12 cellular contexts compared by ENCODE assay signal in the genomic region with DNA sequence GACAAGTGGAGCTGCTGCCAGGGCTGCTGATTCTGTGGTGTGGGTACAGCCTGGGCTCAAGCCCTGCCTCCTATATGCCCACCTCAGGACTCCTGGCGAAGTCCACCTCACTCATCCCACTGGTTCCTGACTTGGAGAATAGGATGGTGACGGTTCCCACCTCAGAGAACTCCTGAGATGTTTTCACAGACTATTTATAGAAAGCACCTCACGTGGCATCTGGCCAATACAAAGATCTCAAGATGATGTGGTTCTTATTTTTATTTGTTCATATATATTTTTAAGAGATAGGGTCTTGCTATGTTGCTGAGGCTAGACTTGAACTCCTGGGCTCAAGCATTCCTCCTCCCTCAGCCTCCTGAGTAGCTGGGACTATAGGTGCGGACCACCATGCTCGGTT.
DNase-seq lines count a peak whose midpoint lies in the region; ATAC-seq and TF ChIP-seq lines count a peak whose summit lies in the region.
"Had no signal": no experiment of that assay in that cellular context is flagged by ENCODE, and none has a peak within 500 bp of the region (broad histone marks: within the 10 kb centered on the region; RNA-seq: fewer than 3 reads in every experiment).

No MANE protein-coding gene starts in this region.

- peak overlapping the region in 7 of 11 experiments; percentile 61 to 86 (median 73); a peak in 12 of 22 replicates for H3K4me2 ChIP-seq in BLaER1 treated with 17β-estradiol and CSF1 and Interleukin-3, amounts not matched to agents 10 nM and 100 nM
- H3K4me2 ChIP-seq: BLaER1 had no signal

- H4K20me1 ChIP-seq in BLaER1 treated with 17β-estradiol and CSF1 and Interleukin-3, amounts not matched to agents 10 nM and 100 nM, result no peaks in the 10 kb centered on the region
- H4K20me1 ChIP-seq: BLaER1 had no signal

- TF ChIP-seq POLR2A in Peyer's patch (IDR thresholded peaks at IDR 0.05), result no peak
- no peak for TF ChIP-seq POLR2A in esophagus squamous epithelium (IDR thresholded peaks at IDR 0.05)
- TF ChIP-seq POLR2A in sigmoid colon (IDR thresholded peaks at IDR 0.05), result no peak

- TF ChIP-seq CTCF in Peyer's patch (IDR thresholded peaks at IDR 0.05) (no peak), esophagus squamous epithelium (IDR thresholded peaks at IDR 0.05) (no peak), sigmoid colon (IDR thresholded peaks at IDR 0.05) (no peak), Caco-2 (IDR thresholded peaks at IDR 0.05; ENCODE audit: insufficient read depth in 1 of 2, low read depth in 1 of 2, low read length in 1 of 2, severe bottlenecking in 1 of 2, unreplicated experiment in 1 of 2) (no peak)

- intact Hi-C loops in esophagus squamous epithelium (cut with DNase I), result no loop called here
- intact Hi-C loops in sigmoid colon (cut with DNase I), result loop anchor here (5.0 kb wide), 1 partner anchor 235 kb away; the partner anchor contains the start of gene BHLHE40
- intact Hi-C loops in Caco-2 (cut with micrococcal nuclease; ENCODE audit: unreplicated experiment), result loop anchor here (5.0 kb wide), 1 partner anchor 445 kb away; the partner anchor contains the start of gene EDEM1

- no peak overlapping the region for H3K4me3 ChIP-seq in BLaER1 treated with 17β-estradiol and CSF1 and Interleukin-3, amounts not matched to agents 10 nM and 100 nM
- no peak overlapping the region for H3K4me3 ChIP-seq in Peyer's patch
- H3K4me3 ChIP-seq in esophagus squamous epithelium, result no peak overlapping the region
- no peak overlapping the region for H3K4me3 ChIP-seq in sigmoid colon
- no peak overlapping the region for H3K4me3 ChIP-seq in Caco-2 (ENCODE audit: low read depth, low read length)
- H3K4me3 ChIP-seq: BLaER1 had no signal

- 80 to 89% methylated on average over 4 to 5 of the region's 5 CpGs for WGBS in esophagus squamous epithelium, 2 donors
- 79 to 92% methylated on average over 5 of the region's 5 CpGs for WGBS in sigmoid colon, 2 donors

- peaks cover 0 to 35% (median 15%) of the 10 kb centered on the region in 11 experiments; a peak in 13 of 22 replicates for H3K36me3 ChIP-seq in BLaER1 treated with 17β-estradiol and CSF1 and Interleukin-3, amounts not matched to agents 10 nM and 100 nM
- H3K36me3 ChIP-seq in Peyer's patch, result no peaks in the 10 kb centered on the region
- no peaks in the 10 kb centered on the region for H3K36me3 ChIP-seq in esophagus squamous epithelium
- H3K36me3 ChIP-seq in sigmoid colon, result peaks cover 0 to 13% (median 0%) of the 10 kb centered on the region in 4 donors
- H3K36me3 ChIP-seq in Caco-2 (ENCODE audit: control insufficient read depth, insufficient read depth, low read length), result no peaks in the 10 kb centered on the region

- peaks cover 32% of the 10 kb centered on the region for H3K4me1 Mint-ChIP-seq in Caco-2 (ENCODE audit: low read depth, unreplicated experiment)

- peak overlapping the region in 9 of 11 experiments; percentile 5 to 92 (median 65); a peak in 12 of 22 replicates for H3K27ac ChIP-seq in BLaER1 treated with 17β-estradiol and CSF1 and Interleukin-3, amounts not matched to agents 10 nM and 100 nM
- H3K27ac ChIP-seq in Peyer's patch (peak overlapping the region in 3 of 4 donors; percentile 47 to 77 (median 74)), esophagus squamous epithelium (peak overlapping the region; percentile 88 to 96 (median 90)), sigmoid colon (peak overlapping the region; percentile 77 to 89 (median 84))
- H3K27ac ChIP-seq: BLaER1 had no signal

- DNase-seq in Peyer's patch, result no peak
- DNase-seq in esophagus squamous epithelium (lab: John Stamatoyannopoulos, UW), result no peak
- DNase-seq in sigmoid colon, result no peak
- DNase-seq in activated effector memory CD4-positive, alpha-beta T cell treated with Interleukin-2 at 50 U/mL for 16 hours, result no peak
- no peak for DNase-seq in Caco-2
- no peak for DNase-seq in NCI-H1092 (lab: John Stamatoyannopoulos, UW)
- DNase-seq: cerebellar nuclear complex, NCI-H1048, NCI-H510A treated with DMSO at 0.1 percent for 48 hours had no signal

- no TSS peak for BruUV-seq in Caco-2 (replicated peaks; lab: Mats Ljungman, UMichigan)

- no peaks in the 10 kb centered on the region for H3K27me3 Mint-ChIP-seq in Caco-2 (ENCODE audit: insufficient read depth, unreplicated experiment)

- H3K9ac ChIP-seq in BLaER1 treated with 17β-estradiol and CSF1 and Interleukin-3, amounts not matched to agents 10 nM and 100 nM, result peak overlapping the region in 3 of 11 experiments; percentile 49 to 73 (median 65); a peak in 4 of 22 replicates
- H3K9ac ChIP-seq: BLaER1 had no signal

- POLR2A ChIA-PET in Caco-2 (lab: Charles Lee), result no interaction called here

- no peak overlapping the region for H3K4me3 Mint-ChIP-seq in Caco-2 (ENCODE audit: unreplicated experiment)

- H3K27ac Mint-ChIP-seq in Caco-2 (ENCODE audit: unreplicated experiment), result no peak overlapping the region

- no peaks in the 10 kb centered on the region for H3K36me3 Mint-ChIP-seq in Caco-2 (ENCODE audit: insufficient read depth, unreplicated experiment)

- no peak for TF ChIP-seq EP300 in sigmoid colon (IDR thresholded peaks at IDR 0.05)

- peaks cover 0 to 20% (median 0%) of the 10 kb centered on the region in 11 experiments; a peak in 9 of 22 replicates for H3K9me3 ChIP-seq in BLaER1 treated with 17β-estradiol and CSF1 and Interleukin-3, amounts not matched to agents 10 nM and 100 nM (replicated peaks in 1 of 11)
- H3K9me3 ChIP-seq in Peyer's patch (no peaks in the 10 kb centered on the region), esophagus squamous epithelium (no peaks in the 10 kb centered on the region), sigmoid colon (no peaks in the 10 kb centered on the region), Caco-2 (peaks cover 4% of the 10 kb centered on the region; the same call in 1 of the 2 replicates)

- H3K27me3 ChIP-seq in BLaER1 treated with 17β-estradiol and CSF1 and Interleukin-3, amounts not matched to agents 10 nM and 100 nM, result no peaks in the 10 kb centered on the region
- no peaks in the 10 kb centered on the region for H3K27me3 ChIP-seq in Peyer's patch
- no peaks in the 10 kb centered on the region for H3K27me3 ChIP-seq in esophagus squamous epithelium
- no peaks in the 10 kb centered on the region for H3K27me3 ChIP-seq in sigmoid colon
- H3K27me3 ChIP-seq in Caco-2 (replicated peaks; ENCODE audit: control insufficient read depth, insufficient read depth, low read length), result no peaks in the 10 kb centered on the region
- H3K27me3 ChIP-seq: BLaER1 had no signal

- peaks cover 9% of the 10 kb centered on the region for H3K9me3 Mint-ChIP-seq in Caco-2 (ENCODE audit: unreplicated experiment)

- H3K4me1 ChIP-seq in BLaER1 treated with 17β-estradiol and CSF1 and Interleukin-3, amounts not matched to agents 10 nM and 100 nM, result peaks cover 40 to 91% (median 56%) of the 10 kb centered on the region in 10 experiments
- H3K4me1 ChIP-seq in Peyer's patch (peaks cover 0 to 24% (median 5%) of the 10 kb centered on the region in 4 donors), esophagus squamous epithelium (peaks cover 32 to 90% (median 41%) of the 10 kb centered on the region in 3 donors), sigmoid colon (peaks cover 0 to 35% (median 22%) of the 10 kb centered on the region in 4 donors), Caco-2 (peaks cover 39% of the 10 kb centered on the region)

- CTCF ChIA-PET in Caco-2 (lab: Charles Lee), result no interaction called here

- no peak for ATAC-seq in GM18868 (IDR thresholded peaks at IDR 0.05; ENCODE audit: unreplicated experiment)
